ENCODE assay signal across 3 cellular contexts in the genomic region with DNA sequence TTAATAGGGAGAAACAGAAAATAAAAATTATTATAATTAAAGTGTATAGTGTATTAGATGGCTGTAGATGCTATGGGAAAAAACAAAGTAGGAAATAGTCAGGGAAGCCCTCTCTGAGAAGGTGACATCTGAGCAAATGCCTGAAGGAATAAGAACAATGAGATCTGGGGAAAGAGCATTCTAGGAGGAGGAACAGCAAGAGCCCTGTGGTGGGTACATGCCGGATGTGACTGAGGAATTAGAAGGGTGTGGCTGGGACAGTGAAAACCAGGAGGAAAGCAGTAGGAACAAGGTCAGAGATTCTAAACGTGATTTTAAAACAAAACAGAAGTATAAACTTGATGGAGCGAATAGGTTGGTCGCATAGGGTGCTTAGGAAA.
TF ChIP-seq lines count a peak whose summit lies in the region.

No MANE protein-coding gene starts in this region.

TF ChIP-seq in SK-N-SH, 30 proteins besides CTCF, POLR2A, EP300 and RAD21 (continued from another document):
- TF ChIP-seq NFIC (IDR thresholded peaks at IDR 0.05; ENCODE audit: borderline replicate concordance): no peak
- no peak for TF ChIP-seq SMC3 (IDR thresholded peaks at IDR 0.05; ENCODE audit: low read depth, low read length)
- TF ChIP-seq, protein P1, sequence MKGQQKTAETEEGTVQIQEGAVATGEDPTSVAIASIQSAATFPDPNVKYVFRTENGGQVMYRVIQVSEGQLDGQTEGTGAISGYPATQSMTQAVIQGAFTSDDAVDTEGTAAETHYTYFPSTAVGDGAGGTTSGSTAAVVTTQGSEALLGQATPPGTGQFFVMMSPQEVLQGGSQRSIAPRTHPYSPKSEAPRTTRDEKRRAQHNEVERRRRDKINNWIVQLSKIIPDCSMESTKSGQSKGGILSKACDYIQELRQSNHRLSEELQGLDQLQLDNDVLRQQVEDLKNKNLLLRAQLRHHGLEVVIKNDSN (IDR thresholded peaks at IDR 0.05; ENCODE audit: borderline replicate concordance, low read depth): no peak
- no peak for TF ChIP-seq NRF1 (IDR thresholded peaks at IDR 0.05; ENCODE audit: low read depth, low read length)
- no peak for TF ChIP-seq MXI1 (IDR thresholded peaks at IDR 0.05; ENCODE audit: low read depth, low read length)
- TF ChIP-seq CHD2 (IDR thresholded peaks at IDR 0.05; ENCODE audit: low read length, partially characterized antibody): no peak
- TF ChIP-seq FOXJ3 (CRISPR knock-in tag; IDR thresholded peaks at IDR 0.05): no peak
- TF ChIP-seq, protein P2, sequence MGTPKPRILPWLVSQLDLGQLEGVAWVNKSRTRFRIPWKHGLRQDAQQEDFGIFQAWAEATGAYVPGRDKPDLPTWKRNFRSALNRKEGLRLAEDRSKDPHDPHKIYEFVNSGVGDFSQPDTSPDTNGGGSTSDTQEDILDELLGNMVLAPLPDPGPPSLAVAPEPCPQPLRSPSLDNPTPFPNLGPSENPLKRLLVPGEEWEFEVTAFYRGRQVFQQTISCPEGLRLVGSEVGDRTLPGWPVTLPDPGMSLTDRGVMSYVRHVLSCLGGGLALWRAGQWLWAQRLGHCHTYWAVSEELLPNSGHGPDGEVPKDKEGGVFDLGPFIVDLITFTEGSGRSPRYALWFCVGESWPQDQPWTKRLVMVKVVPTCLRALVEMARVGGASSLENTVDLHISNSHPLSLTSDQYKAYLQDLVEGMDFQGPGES (IDR thresholded peaks at IDR 0.05; ENCODE audit: low read depth, low read length): no peak
- no peak for TF ChIP-seq RXRA (IDR thresholded peaks at IDR 0.05; ENCODE audit: borderline replicate concordance, low read depth)
TF ChIP-seq in SK-N-SH: peak in this region for 0.

TF ChIP-seq in SK-N-SH treated with all-trans-retinoic acid at 6 μM for 48 hours, 23 proteins besides CTCF, POLR2A, EP300 and RAD21 (continued from another document):
- no peak for TF ChIP-seq PPARA (CRISPR knock-in tag; IDR thresholded peaks at IDR 0.05; ENCODE audit: borderline replicate concordance)
- TF ChIP-seq SNAI2 (CRISPR knock-in tag; IDR thresholded peaks at IDR 0.05): no peak

TF ChIP-seq in IMR-90, 13 proteins besides CTCF, POLR2A, EP300 and RAD21 (continued from another document):
- TF ChIP-seq NFE2L2 (IDR thresholded peaks at IDR 0.05; ENCODE audit: low read depth, low read length): no peak
- TF ChIP-seq FOS (IDR thresholded peaks at IDR 0.05; ENCODE audit: low read depth, low read length): no peak
